Comparison of ENCODE assay signal across 14 cellular contexts in the genomic region with DNA sequence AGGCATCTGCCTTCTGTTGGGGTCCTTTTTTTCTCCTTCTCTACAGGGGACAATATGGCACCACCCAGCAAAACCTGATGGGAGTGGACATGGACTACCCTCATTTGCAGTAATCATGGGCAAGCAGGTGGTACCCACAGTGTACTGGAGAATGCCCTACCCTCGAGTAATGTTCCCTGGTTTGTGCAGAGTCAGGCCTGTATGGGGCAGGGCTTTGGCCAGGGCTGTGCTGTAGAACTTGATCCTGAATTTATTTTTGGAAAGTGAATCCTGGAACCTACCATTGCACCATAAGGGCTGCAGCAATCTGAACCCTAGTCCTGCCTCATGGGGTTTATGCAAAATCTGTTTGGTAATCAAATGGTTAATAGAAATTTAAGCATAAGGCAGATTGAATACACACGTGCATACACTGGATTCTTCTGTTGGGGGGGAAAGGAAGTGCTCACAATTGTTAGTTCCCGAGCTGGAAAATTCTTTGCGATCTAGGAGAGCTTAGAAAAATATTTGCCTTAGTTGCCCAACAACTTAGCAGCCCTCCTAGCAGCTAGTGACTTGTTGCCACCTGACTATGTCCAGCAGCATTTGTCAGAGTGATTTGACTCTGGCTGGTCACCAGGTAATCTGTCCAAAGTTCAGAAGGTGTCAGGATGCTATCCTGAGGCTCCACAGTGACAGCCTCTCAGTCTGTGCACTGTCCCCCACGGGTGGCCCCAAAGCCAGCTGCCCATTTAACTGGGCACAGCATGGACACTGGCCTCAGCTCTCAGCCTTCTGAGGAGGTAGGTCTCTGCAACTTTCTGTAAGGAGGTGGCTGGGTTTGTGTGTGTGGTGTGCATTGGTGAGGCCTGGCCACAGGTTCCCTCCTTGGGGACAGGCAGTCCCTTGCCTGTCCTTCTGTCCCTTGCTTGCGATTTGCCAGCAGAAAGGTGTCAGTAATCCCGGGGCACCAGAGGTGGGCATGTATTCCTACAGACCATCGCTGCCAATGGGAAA. TPM values are rescaled to one million over a fixed set of nuclear protein-coding genes. Genes with fewer than 3 reads are reported as not detected.
DNase-seq lines count a peak whose midpoint lies in the region; ATAC-seq and TF ChIP-seq lines count a peak whose summit lies in the region.
"Had no signal": no experiment of that assay in that cellular context is flagged by ENCODE, and none has a peak within 500 bp of the region (broad histone marks: within the 10 kb centered on the region; RNA-seq: fewer than 3 reads in every experiment).

No MANE protein-coding gene starts in this region.

- POLR2A ChIA-PET in Caco-2 (lab: Charles Lee): interaction anchor here (0.5 to 0.7 kb wide), 5 partner anchors 8 to 1612 kb away, joined by 3 to 4 read pairs (median 3); no protein-coding TSS in a partner anchor

- H3K27me3 ChIP-seq in Caco-2 (replicated peaks; ENCODE audit: control insufficient read depth, insufficient read depth, low read length) (no peaks in the 10 kb centered on the region), psoas muscle (ENCODE audit: insufficient read depth in 3 of 3, low read length in 2 of 3) (no peaks in the 10 kb centered on the region)
- H3K27me3 ChIP-seq: SJSA1 had no signal

- peak; percentile 84 to 87 for DNase-seq in Caco-2
- DNase-seq in left ventricle myocardium superior: peak; percentile 35
- DNase-seq in psoas muscle: peak in 1 of 2 donors; percentile 78
- DNase-seq in nephron progenitor cell: no peak
- no peak for DNase-seq in HUDEP-2 (lab: John Stamatoyannopoulos, UW; ENCODE audit: unreplicated experiment in 76 of 76)
- DNase-seq in NCI-H1436 treated with DMSO at 0.1 percent for 48 hours (lab: John Stamatoyannopoulos, UW): no peak
- DNase-seq: activated CD4-positive, alpha-beta T cell treated with anti-CD3 and anti-CD28 coated beads for 1 hour; activated gamma-delta T cell; effector CD8-positive, alpha-beta T cell; NCI-H524 had no signal

- H3K4me3 ChIP-seq in Caco-2 (ENCODE audit: low read depth, low read length): peak overlapping the region; percentile 21
- H3K4me3 ChIP-seq in psoas muscle: peak overlapping the region; percentile 55
- H3K4me3 ChIP-seq: SJSA1 had no signal

- intact Hi-C loops in Caco-2 (cut with micrococcal nuclease; ENCODE audit: unreplicated experiment) (loop anchor here (1.0 kb wide), 2 partner anchors 33 to 36 kb away; no protein-coding TSS in a partner anchor), left ventricle myocardium superior (cut with micrococcal nuclease) (no loop called here), psoas muscle (cut with DNase I) (loop anchor here (5.0 kb wide), 1 partner anchor 42 kb away; no protein-coding TSS in a partner anchor)

- no peaks in the 10 kb centered on the region for H3K36me3 Mint-ChIP-seq in Caco-2 (ENCODE audit: insufficient read depth, unreplicated experiment)
- H3K36me3 Mint-ChIP-seq in brain: peaks cover 21% of the 10 kb centered on the region
- no peaks in the 10 kb centered on the region for H3K36me3 Mint-ChIP-seq in nephron progenitor cell (ENCODE audit: low read depth)

- TSS peak; percentile 48 for BruUV-seq in Caco-2 (replicated peaks; lab: Mats Ljungman, UMichigan)

- H3K27ac ChIP-seq in psoas muscle: peak overlapping the region; percentile 74
- H3K27ac ChIP-seq: SJSA1 had no signal

- CTCF ChIA-PET in Caco-2 (lab: Charles Lee): interaction anchor here (1.0 kb wide), 1 partner anchor 9 kb away, joined by 6 read pairs; a partner anchor contains a TSS

- H3K4me3 Mint-ChIP-seq in Caco-2 (ENCODE audit: unreplicated experiment) (peak overlapping the region; percentile 62), brain (peak overlapping the region in 2 of 5 experiments; percentile 12 to 28), nephron progenitor cell (no peak overlapping the region)
- H3K4me3 Mint-ChIP-seq: B cell had no signal

- no peaks in the 10 kb centered on the region for H3K9me3 Mint-ChIP-seq in Caco-2 (ENCODE audit: unreplicated experiment)
- H3K9me3 Mint-ChIP-seq in brain: no peaks in the 10 kb centered on the region
- H3K9me3 Mint-ChIP-seq in nephron progenitor cell: no peaks in the 10 kb centered on the region

- TF ChIP-seq CTCF in Caco-2 (IDR thresholded peaks at IDR 0.05; ENCODE audit: insufficient read depth in 1 of 2, low read depth in 1 of 2, low read length in 1 of 2, severe bottlenecking in 1 of 2, unreplicated experiment in 1 of 2) (no peak), brain (conservative IDR thresholded peaks at IDR 0.05) (no peak), psoas muscle (IDR thresholded peaks at IDR 0.05) (no peak), nephron progenitor cell (IDR thresholded peaks at IDR 0.05) (no peak)

- 16 to 23% (median 21%) methylated on average over 8 of the region's 8 CpGs for WGBS in psoas muscle, 3 donors

- H3K27ac Mint-ChIP-seq in Caco-2 (ENCODE audit: unreplicated experiment) (peak overlapping the region; percentile 86), brain (peak overlapping the region; percentile 14 to 99 (median 95)), nephron progenitor cell (no peak overlapping the region)
- H3K27ac Mint-ChIP-seq: B cell had no signal

- H3K9me3 ChIP-seq in Caco-2: no peaks in the 10 kb centered on the region
- no peaks in the 10 kb centered on the region for H3K9me3 ChIP-seq in psoas muscle
- H3K9me3 ChIP-seq: SJSA1 had no signal

- H3K27me3 Mint-ChIP-seq in Caco-2 (ENCODE audit: insufficient read depth, unreplicated experiment): no peaks in the 10 kb centered on the region
- no peaks in the 10 kb centered on the region for H3K27me3 Mint-ChIP-seq in brain
- no peaks in the 10 kb centered on the region for H3K27me3 Mint-ChIP-seq in nephron progenitor cell (ENCODE audit: low read depth, poor library complexity)

- H3K4me1 Mint-ChIP-seq in Caco-2 (ENCODE audit: low read depth, unreplicated experiment): peaks cover 24% of the 10 kb centered on the region
- peaks cover 96% of the 10 kb centered on the region for H3K4me1 Mint-ChIP-seq in brain
- H3K4me1 Mint-ChIP-seq in nephron progenitor cell: peaks cover 67% of the 10 kb centered on the region
- H3K4me1 Mint-ChIP-seq: B cell had no signal

- no peaks in the 10 kb centered on the region for H3K36me3 ChIP-seq in Caco-2 (ENCODE audit: control insufficient read depth, insufficient read depth, low read length)
- H3K36me3 ChIP-seq in psoas muscle (ENCODE audit: insufficient read depth in 1 of 2, low read depth in 1 of 2): no peaks in the 10 kb centered on the region
- H3K36me3 ChIP-seq: SJSA1 had no signal

- H3K4me1 ChIP-seq in Caco-2 (peaks cover 42% of the 10 kb centered on the region), psoas muscle (peaks cover 75% of the 10 kb centered on the region)

- ATAC-seq in left ventricle myocardium superior (peak; percentile 85), psoas muscle (peak; percentile 84 to 87 (median 86)), GM21786 (IDR thresholded peaks at IDR 0.05; ENCODE audit: unreplicated experiment) (no peak)

RNA-seq across cellular contexts. Expression of a gene that starts 8.3 kb away (rescaled TPM):
- total RNA-seq in Caco-2 (2022) (20.8 and 24.4 TPM in 2 replicates), left ventricle myocardium superior (11.8 TPM), psoas muscle (10 to 100 TPM in 3 of 4 donors, 1 to 10 TPM in 1; 7.8 to 25.6 (median 15.1) TPM)
- polyA plus RNA-seq in brain (ENCODE audit: insufficient read depth, low read depth, low replicate concordance) (42.1 TPM), psoas muscle (10 to 100 TPM in 1 of 3 donors, 1 to 10 TPM in 2; 1.5 to 11.6 (median 3.8) TPM)

Comparison
In these comparisons a context has a peak if more than half of its experiments do, and no peak if none do; other contexts are left out.
1. DNase-seq: peak in Caco-2 (2 of 2) and left ventricle myocardium superior (single experiment); none in nephron progenitor cell (single experiment), HUDEP-2 (0 of 76) and NCI-H1436 treated with DMSO at 0.1 percent for 48 hours (single experiment).